ENCODE assay signal across 24 cellular contexts in the genomic region with DNA sequence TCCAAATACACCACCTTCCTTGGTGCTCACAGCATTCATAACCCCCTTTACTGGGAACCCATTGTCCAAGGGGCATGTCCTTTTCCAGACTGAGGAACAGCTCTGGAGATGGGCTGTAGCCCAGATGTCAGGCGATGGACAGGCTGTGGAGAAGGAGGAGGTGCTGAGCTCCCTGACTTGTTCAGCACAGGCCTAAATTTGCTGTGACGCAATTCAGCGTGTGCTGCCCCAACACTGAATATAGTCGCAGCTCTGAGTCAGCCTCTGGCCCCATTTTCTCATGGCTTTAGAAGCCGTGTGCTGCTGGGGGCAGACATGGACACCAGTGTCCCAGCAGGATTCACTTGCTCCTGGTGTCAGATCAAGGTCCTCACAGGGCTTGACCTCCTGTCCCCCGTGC.
A peak's percentile ranks its signal among the peaks of the same experiment; 100 is the strongest.
DNase-seq lines count a peak whose midpoint lies in the region; ATAC-seq and TF ChIP-seq lines count a peak whose summit lies in the region.
"Had no signal": no experiment of that assay in that cellular context is flagged by ENCODE, and none has a peak within 500 bp of the region (broad histone marks: within the 10 kb centered on the region; RNA-seq: fewer than 3 reads in every experiment).

No MANE protein-coding gene starts in this region.

- H3K4me3 Mint-ChIP-seq in CD14-positive monocyte, result no peak overlapping the region
- H3K4me3 Mint-ChIP-seq: activated naive CD8-positive, alpha-beta T cell treated with anti-CD3 and anti-CD28 coated beads, Interleukin-2, amount 50 U/mL, for 24 hours; neural crest cell; T-helper 17 cell had no signal

- H3K27ac ChIP-seq in gastroesophageal sphincter (no peak overlapping the region), psoas muscle (no peak overlapping the region), hepatocyte (no peak overlapping the region)
- H3K27ac ChIP-seq: A549; BLaER1 treated with 17β-estradiol and CSF1 and Interleukin-3, amounts not matched to agents 10 nM and 100 nM; breast epithelium; PC-9; uterus; VCaP had no signal

- no peaks in the 10 kb centered on the region for H3K9me3 ChIP-seq in gastroesophageal sphincter
- H3K9me3 ChIP-seq in psoas muscle, result no peaks in the 10 kb centered on the region
- no peaks in the 10 kb centered on the region for H3K9me3 ChIP-seq in hepatocyte (ENCODE audit: low read depth)
- H3K9me3 ChIP-seq: A549; BLaER1 treated with 17β-estradiol and CSF1 and Interleukin-3, amounts not matched to agents 10 nM and 100 nM; breast epithelium; uterus had no signal

- no peaks in the 10 kb centered on the region for H3K36me3 Mint-ChIP-seq in CD14-positive monocyte

- no peaks in the 10 kb centered on the region for H4K20me1 ChIP-seq in hepatocyte (ENCODE audit: insufficient read depth, poor library complexity, severe bottlenecking)
- H4K20me1 ChIP-seq: BLaER1 treated with 17β-estradiol and CSF1 and Interleukin-3, amounts not matched to agents 10 nM and 100 nM had no signal

- H3K9me2 ChIP-seq in hepatocyte (replicated peaks; ENCODE audit: insufficient read depth), result no peaks in the 10 kb centered on the region

- TF ChIP-seq CTCF in gastroesophageal sphincter (IDR thresholded peaks at IDR 0.05) (no peak), psoas muscle (IDR thresholded peaks at IDR 0.05) (no peak), hepatocyte (IDR thresholded peaks at IDR 0.05; ENCODE audit: poor library complexity) (no peak), CD14-positive monocyte (IDR thresholded peaks at IDR 0.05) (no peak)

- peaks cover 3 to 8% (median 6%) of the 10 kb centered on the region in 3 donors for H3K27me3 Mint-ChIP-seq in CD14-positive monocyte (ENCODE audit: low read depth in 3 of 3)

- H3K27me3 ChIP-seq in gastroesophageal sphincter, result no peaks in the 10 kb centered on the region
- no peaks in the 10 kb centered on the region for H3K27me3 ChIP-seq in psoas muscle (ENCODE audit: insufficient read depth in 3 of 3, low read length in 2 of 3)
- H3K27me3 ChIP-seq in hepatocyte, result no peaks in the 10 kb centered on the region
- H3K27me3 ChIP-seq: BLaER1 treated with 17β-estradiol and CSF1 and Interleukin-3, amounts not matched to agents 10 nM and 100 nM; breast epithelium; uterus had no signal

- TF ChIP-seq EP300 in gastroesophageal sphincter (IDR thresholded peaks at IDR 0.05), result no peak

- no peaks in the 10 kb centered on the region for H3K4me1 Mint-ChIP-seq in CD14-positive monocyte
- H3K4me1 Mint-ChIP-seq: activated naive CD8-positive, alpha-beta T cell treated with anti-CD3 and anti-CD28 coated beads, Interleukin-2, amount 50 U/mL, for 24 hours; neural crest cell; T-helper 17 cell had no signal

- no peak overlapping the region for H3K27ac Mint-ChIP-seq in CD14-positive monocyte
- H3K27ac Mint-ChIP-seq: activated naive CD8-positive, alpha-beta T cell treated with anti-CD3 and anti-CD28 coated beads, Interleukin-2, amount 50 U/mL, for 24 hours; T-helper 17 cell had no signal

- TF ChIP-seq POLR2A in gastroesophageal sphincter (IDR thresholded peaks at IDR 0.05), result no peak

- H3K36me3 ChIP-seq in gastroesophageal sphincter (no peaks in the 10 kb centered on the region), psoas muscle (ENCODE audit: insufficient read depth in 1 of 2, low read depth in 1 of 2) (no peaks in the 10 kb centered on the region), hepatocyte (replicated peaks; ENCODE audit: insufficient read depth, low read depth) (no peaks in the 10 kb centered on the region)
- H3K36me3 ChIP-seq: BLaER1 treated with 17β-estradiol and CSF1 and Interleukin-3, amounts not matched to agents 10 nM and 100 nM; breast epithelium; uterus had no signal

- DNase-seq in AG20443 (ENCODE audit: low spot score) (peak; percentile 62), MV-4-11 (lab: John Stamatoyannopoulos, UW) (peak; percentile 8), psoas muscle (peak; percentile 52 to 80), ureter (ENCODE audit: low spot score) (no peak), hepatocyte (ENCODE audit: low spot score) (no peak), CD14-positive monocyte (ENCODE audit: low spot score) (no peak)
- DNase-seq: activated CD4-positive, alpha-beta T cell treated with anti-CD3 and anti-CD28 coated beads, Interleukin-2, amount 50 U/mL, for 1 hour; activated effector memory CD4-positive, alpha-beta T cell treated with Interleukin-2 at 50 U/mL for 16 hours; activated naive CD8-positive, alpha-beta T cell treated with anti-CD3 and anti-CD28 coated beads, Interleukin-2, amount 50 U/mL, for 24 hours; dermis blood vessel endothelial cell; NCI-H1048; NCI-H2029 treated with DMSO at 0.1 percent for 48 hours; NCI-H345; PC-9; T-helper 17 cell; uterus had no signal

- ATAC-seq in gastroesophageal sphincter (peak; percentile 28), psoas muscle (peak; percentile 27 to 81 (median 74)), GM21360 (IDR thresholded peaks at IDR 0.05; ENCODE audit: unreplicated experiment) (no peak)
- ATAC-seq: A549; activated naive CD8-positive, alpha-beta T cell treated with anti-CD3 and anti-CD28 coated beads, Interleukin-2, amount 50 U/mL, for 24 hours; K562; T-helper 17 cell had no signal

- no peak overlapping the region for H3K4me3 ChIP-seq in gastroesophageal sphincter
- no peak overlapping the region for H3K4me3 ChIP-seq in psoas muscle
- no peak overlapping the region for H3K4me3 ChIP-seq in hepatocyte
- H3K4me3 ChIP-seq: A549; BLaER1 treated with 17β-estradiol and CSF1 and Interleukin-3, amounts not matched to agents 10 nM and 100 nM; breast epithelium; K562; PC-9; uterus had no signal

- no peak overlapping the region for H2AFZ ChIP-seq in hepatocyte
- H2AFZ ChIP-seq: PC-9 had no signal

- H3K79me2 ChIP-seq in hepatocyte, result no peaks in the 10 kb centered on the region

- intact Hi-C loops in psoas muscle (cut with DNase I), result no loop called here
- intact Hi-C loops in CD14-positive monocyte (cut with micrococcal nuclease), result no loop called here

- 55 to 73% methylated on average over 2 of the region's 6 CpGs for WGBS in gastroesophageal sphincter (ENCODE audit: low coverage in 1 of 2), 2 donors
- WGBS in psoas muscle, 3 donors, result 18 to 48% (median 32%) methylated on average over 6 of the region's 6 CpGs
- 80% methylated on average over 6 of the region's 6 CpGs for WGBS in hepatocyte (ENCODE audit: low lambda C conversion rate, missing lambda C conversion rate)

- H3K9me3 Mint-ChIP-seq in CD14-positive monocyte, result peaks cover 0 to 2% (median 0%) of the 10 kb centered on the region in 7 donors
- H3K9me3 Mint-ChIP-seq: activated naive CD8-positive, alpha-beta T cell treated with anti-CD3 and anti-CD28 coated beads, Interleukin-2, amount 50 U/mL, for 24 hours; neural crest cell had no signal

- no peaks in the 10 kb centered on the region for H3K4me1 ChIP-seq in gastroesophageal sphincter
- H3K4me1 ChIP-seq in psoas muscle, result no peaks in the 10 kb centered on the region
- H3K4me1 ChIP-seq in hepatocyte (ENCODE audit: insufficient read depth), result no peaks in the 10 kb centered on the region
- H3K4me1 ChIP-seq: A549; BLaER1 treated with 17β-estradiol and CSF1 and Interleukin-3, amounts not matched to agents 10 nM and 100 nM; breast epithelium; uterus had no signal

- no peak overlapping the region for H3K4me2 ChIP-seq in hepatocyte
- H3K4me2 ChIP-seq: A549; BLaER1 treated with 17β-estradiol and CSF1 and Interleukin-3, amounts not matched to agents 10 nM and 100 nM; PC-9 had no signal

Comparison
In these comparisons a context has a peak if more than half of its experiments do, and no peak if none do; other contexts are left out.
1. DNase-seq: peak in AG20443 (single experiment), MV-4-11 (single experiment) and psoas muscle (2 of 2); none in ureter (single experiment), hepatocyte (single experiment) and CD14-positive monocyte (single experiment).